ENCODE assay signal across 8 cellular contexts in the genomic region with DNA sequence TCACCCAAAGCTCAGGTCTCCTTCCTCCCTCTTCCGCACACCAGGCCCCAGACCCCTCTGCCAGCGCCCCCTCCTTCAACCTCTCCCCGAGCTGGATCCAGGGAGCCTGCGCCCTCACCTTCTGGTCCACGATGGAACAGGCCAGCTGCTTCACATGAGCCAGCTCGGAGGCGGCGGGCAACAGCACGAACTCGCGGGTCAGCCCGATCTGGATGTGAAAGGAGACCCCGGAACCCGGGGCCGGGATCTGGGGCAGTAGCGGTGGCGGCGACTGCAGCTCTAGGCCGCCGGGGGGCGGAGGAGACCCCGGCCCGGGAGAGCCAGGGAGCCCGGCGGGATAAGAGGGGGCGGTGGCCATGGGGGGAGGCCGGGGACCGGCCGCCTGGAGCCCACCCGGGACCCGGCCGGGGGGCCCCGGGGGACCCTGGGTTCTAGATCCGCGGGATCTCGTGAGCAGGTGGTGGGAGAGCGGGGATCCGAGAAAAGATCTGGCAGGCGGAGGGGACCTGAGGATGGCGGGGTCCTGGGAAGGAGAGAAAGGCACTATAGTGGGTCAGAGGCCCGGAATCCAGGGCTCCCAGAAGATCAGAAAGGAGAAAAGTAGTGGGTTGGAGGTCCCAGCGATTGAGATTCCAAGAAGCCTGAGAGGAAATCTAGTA. TPM values are rescaled to one million over a fixed set of nuclear protein-coding genes. Genes with fewer than 3 reads are reported as not detected.
DNase-seq lines count a peak whose midpoint lies in the region; ATAC-seq and TF ChIP-seq lines count a peak whose summit lies in the region.

No MANE protein-coding gene starts in this region.

- POLR2A ChIA-PET in activated CD4-positive, alpha-beta T cell treated with anti-CD3 and anti-CD28 coated beads for 36 hours (lab: Charles Lee) = no interaction called here
- POLR2A ChIA-PET in activated B cell treated with CpG ODN at 0.5 μM for 24 hours (lab: Charles Lee) = interaction anchor here (0.5 to 3.0 kb wide), 16 partner anchors 11 to 815 kb away, joined by 3 to 27 read pairs (median 5); partner anchors contain the start of genes AP2S1 and CALM3

- TF ChIP-seq CTCF in activated B cell treated with CpG ODN at 0.5 μM for 24 hours (IDR thresholded peaks at IDR 0.05) = no peak
- TF ChIP-seq CTCF in foreskin keratinocyte (conservative IDR thresholded peaks at IDR 0.05) = no peak

- H3K9me3 Mint-ChIP-seq in activated CD4-positive, alpha-beta T cell treated with anti-CD3 and anti-CD28 coated beads for 36 hours (ENCODE audit: low read depth) = no peaks in the 10 kb centered on the region
- no peaks in the 10 kb centered on the region for H3K9me3 Mint-ChIP-seq in activated B cell treated with CpG ODN at 0.5 μM for 24 hours

- no peak for ATAC-seq in activated CD4-positive, alpha-beta T cell treated with anti-CD3 and anti-CD28 coated beads for 36 hours
- ATAC-seq in activated B cell treated with CpG ODN at 0.5 μM for 24 hours (ENCODE audit: low read depth) (no peak), foreskin keratinocyte (no peak), GM18505 (IDR thresholded peaks at IDR 0.05; ENCODE audit: unreplicated experiment) (no peak), HG02885 (IDR thresholded peaks at IDR 0.05; ENCODE audit: poor library complexity, unreplicated experiment) (no peak)

- peak overlapping the region; percentile 98 for H3K27ac ChIP-seq in foreskin keratinocyte

- H3K27me3 ChIP-seq in foreskin keratinocyte = no peaks in the 10 kb centered on the region

- no peak for TF ChIP-seq POLR2A in GM18505 (IDR thresholded peaks at IDR 0.05; ENCODE audit: borderline replicate concordance, extremely low read depth, insufficient read depth, insufficient read length)

- no peaks in the 10 kb centered on the region for H3K4me1 ChIP-seq in foreskin keratinocyte

- peaks cover 17% of the 10 kb centered on the region for H3K36me3 Mint-ChIP-seq in activated CD4-positive, alpha-beta T cell treated with anti-CD3 and anti-CD28 coated beads for 36 hours (ENCODE audit: low read depth)
- H3K36me3 Mint-ChIP-seq in activated B cell treated with CpG ODN at 0.5 μM for 24 hours (ENCODE audit: low read depth) = peaks cover 34% of the 10 kb centered on the region

- peak overlapping the region; percentile 95 for H3K27ac Mint-ChIP-seq in activated CD4-positive, alpha-beta T cell treated with anti-CD3 and anti-CD28 coated beads for 36 hours
- peak overlapping the region; percentile 97 for H3K27ac Mint-ChIP-seq in activated B cell treated with CpG ODN at 0.5 μM for 24 hours

- H3K4me1 Mint-ChIP-seq in activated CD4-positive, alpha-beta T cell treated with anti-CD3 and anti-CD28 coated beads for 36 hours = peaks cover 40% of the 10 kb centered on the region
- peaks cover 67% of the 10 kb centered on the region for H3K4me1 Mint-ChIP-seq in activated B cell treated with CpG ODN at 0.5 μM for 24 hours

- H3K27me3 Mint-ChIP-seq in activated CD4-positive, alpha-beta T cell treated with anti-CD3 and anti-CD28 coated beads for 36 hours = no peaks in the 10 kb centered on the region
- H3K27me3 Mint-ChIP-seq in activated B cell treated with CpG ODN at 0.5 μM for 24 hours = no peaks in the 10 kb centered on the region

- intact Hi-C loops in activated CD4-positive, alpha-beta T cell treated with anti-CD3 and anti-CD28 coated beads for 36 hours (cut with DNase I, micrococcal nuclease) = loop anchor here (2.0 to 10.0 kb wide), 4 partner anchors 15 to 629 kb away; partner anchors contain the start of genes DHX34 (in 1 of the 2), TMEM160 (in 1 of the 2) and ZC3H4 (in 1 of the 2)
- intact Hi-C loops in activated B cell treated with CpG ODN at 0.5 μM for 24 hours (cut with micrococcal nuclease) = loop anchor here (2.0 kb wide), 1 partner anchor 71 kb away; no protein-coding TSS in a partner anchor

- H3K4me3 Mint-ChIP-seq in activated CD4-positive, alpha-beta T cell treated with anti-CD3 and anti-CD28 coated beads for 36 hours = peak overlapping the region; percentile 94
- peak overlapping the region; percentile 94 for H3K4me3 Mint-ChIP-seq in activated B cell treated with CpG ODN at 0.5 μM for 24 hours

- peak; percentile 56 for DNase-seq in activated CD4-positive, alpha-beta T cell treated with anti-CD3 and anti-CD28 coated beads for 36 hours
- DNase-seq in activated CD4-positive, alpha-beta T cell treated with anti-CD3 and anti-CD28 coated beads, Interleukin-2, amount 50 U/mL, for 1 hour = no peak
- DNase-seq in activated B cell treated with CpG ODN at 0.5 μM for 24 hours (no peak), foreskin keratinocyte (no peak), retina (peak; percentile 63), 8988T (no peak)

- CTCF ChIA-PET in activated CD4-positive, alpha-beta T cell treated with anti-CD3 and anti-CD28 coated beads for 36 hours (lab: Charles Lee) = interaction anchor here (0.9 to 4.0 kb wide), 5 partner anchors 11 to 187 kb away, joined by 3 to 21 read pairs (median 4); no protein-coding TSS in a partner anchor
- CTCF ChIA-PET in activated B cell treated with CpG ODN at 0.5 μM for 24 hours (lab: Charles Lee) = interaction anchor here (1.0 to 2.4 kb wide), 2 partner anchors 13 to 54 kb away, joined by 3 to 10 read pairs; no protein-coding TSS in a partner anchor

RNA-seq across cellular contexts. Expression of gene PRKD2, which starts 0.8 kb away (rescaled TPM):
- 10 to 100 TPM; 76.0 to 78.3 TPM for total RNA-seq in activated CD4-positive, alpha-beta T cell treated with anti-CD3 and anti-CD28 coated beads for 36 hours
- 157 and 191 TPM in 2 replicates for total RNA-seq in activated B cell treated with CpG ODN at 0.5 μM for 24 hours
- 40.8 and 44.6 TPM in 2 replicates for total RNA-seq in foreskin keratinocyte
- polyA plus RNA-seq in foreskin keratinocyte = 47.2 and 50.4 TPM in 2 replicates

RNA-seq across cellular contexts. Expression of gene FKRP, which starts 29.7 kb away (rescaled TPM):
- total RNA-seq in activated CD4-positive, alpha-beta T cell treated with anti-CD3 and anti-CD28 coated beads for 36 hours = 10 to 100 TPM; 12.1 to 16.2 TPM
- total RNA-seq in activated B cell treated with CpG ODN at 0.5 μM for 24 hours (28.3 and 35.8 TPM in 2 replicates), foreskin keratinocyte (11.9 and 14.8 TPM in 2 replicates)
- polyA plus RNA-seq in foreskin keratinocyte = 9.9 and 10.0 TPM in 2 replicates

RNA-seq across cellular contexts. Expression of gene STRN4, which starts 30.1 kb away (rescaled TPM):
- 10 to 100 TPM; 56.4 to 56.8 TPM for total RNA-seq in activated CD4-positive, alpha-beta T cell treated with anti-CD3 and anti-CD28 coated beads for 36 hours
- total RNA-seq in activated B cell treated with CpG ODN at 0.5 μM for 24 hours = 83.9 and 90.4 TPM in 2 replicates
- 66.6 and 68.4 TPM in 2 replicates for total RNA-seq in foreskin keratinocyte
- 58.0 and 58.2 TPM in 2 replicates for polyA plus RNA-seq in foreskin keratinocyte

RNA-seq across cellular contexts. Expression of gene DACT3, which starts 55.2 kb away (rescaled TPM):
- total RNA-seq in activated CD4-positive, alpha-beta T cell treated with anti-CD3 and anti-CD28 coated beads for 36 hours = 1 to 10 TPM; 2.9 to 3.1 TPM
- total RNA-seq in activated B cell treated with CpG ODN at 0.5 μM for 24 hours (0.49 and 0.75 TPM in 2 replicates), foreskin keratinocyte (0.04 TPM in 1 of 2 replicates, not detected in the other)
- 0.02 and 0.06 TPM in 2 replicates for polyA plus RNA-seq in foreskin keratinocyte

Comparison
In these comparisons a context has a peak if more than half of its experiments do, and no peak if none do; other contexts are left out.
1. DNase-seq: peak in activated CD4-positive, alpha-beta T cell treated with anti-CD3 and anti-CD28 coated beads for 36 hours (single experiment) and retina (single experiment); none in activated CD4-positive, alpha-beta T cell treated with anti-CD3 and anti-CD28 coated beads, Interleukin-2, amount 50 U/mL, for 1 hour (single experiment), activated B cell treated with CpG ODN at 0.5 μM for 24 hours (single experiment), foreskin keratinocyte (0 of 2) and 8988T (single experiment).